6 cellular contexts compared by ENCODE assay signal in the genomic region with DNA sequence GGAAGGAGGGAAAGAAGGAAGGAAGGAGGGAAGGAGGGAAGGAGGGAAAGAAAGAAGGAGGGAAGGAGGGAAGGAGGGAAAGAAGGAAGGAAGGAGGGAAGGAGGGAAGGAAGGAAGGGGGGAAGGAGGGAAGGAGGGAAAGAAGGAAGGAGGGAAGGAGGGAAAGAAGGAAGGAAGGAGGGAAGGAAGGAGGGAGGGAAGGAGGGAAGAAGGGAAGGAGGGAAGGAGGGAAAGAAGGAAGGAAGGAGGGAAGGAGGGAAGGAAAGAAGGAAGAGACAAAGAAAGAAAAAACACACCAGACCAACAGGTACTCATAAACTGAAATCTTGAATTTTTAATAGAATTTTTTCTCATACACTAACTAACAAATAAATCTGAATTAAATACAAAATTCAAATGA. TPM values are rescaled to one million over a fixed set of nuclear protein-coding genes. Genes with fewer than 3 reads are reported as not detected.
"Had no signal": no experiment of that assay in that cellular context is flagged by ENCODE, and none has a peak within 500 bp of the region (broad histone marks: within the 10 kb centered on the region; RNA-seq: fewer than 3 reads in every experiment).

No MANE protein-coding gene starts in this region.

RNA-seq across cellular contexts. Expression of a gene that starts 11.4 kb away (rescaled TPM):
- total RNA-seq: GM23338, H1, H9, HFFc6, HT1080, IMR-90 had no signal
- polyA plus RNA-seq: GM23338, H1, IMR-90 had no signal

RNA-seq across cellular contexts. Expression of a gene that starts 23.2 kb away (rescaled TPM):
- total RNA-seq: GM23338, H1, H9, HFFc6, HT1080, IMR-90 had no signal
- polyA plus RNA-seq: GM23338, H1, IMR-90 had no signal

RNA-seq across cellular contexts. Expression of a gene that starts 30.8 kb away (rescaled TPM):
- total RNA-seq: GM23338, H1, H9, HFFc6, HT1080, IMR-90 had no signal
- polyA plus RNA-seq: GM23338, IMR-90 had no signal

RNA-seq across cellular contexts. Expression of a gene that starts 48.4 kb away (rescaled TPM):
- total RNA-seq: GM23338, H1, H9, HFFc6, HT1080, IMR-90 had no signal
- polyA plus RNA-seq: GM23338, H1, IMR-90 had no signal

RNA-seq across cellular contexts. Expression of a gene that starts 58.1 kb away (rescaled TPM):
- total RNA-seq: GM23338, H1, H9, HFFc6, HT1080, IMR-90 had no signal
- polyA plus RNA-seq: GM23338, H1, IMR-90 had no signal
